In the genomic region with DNA sequence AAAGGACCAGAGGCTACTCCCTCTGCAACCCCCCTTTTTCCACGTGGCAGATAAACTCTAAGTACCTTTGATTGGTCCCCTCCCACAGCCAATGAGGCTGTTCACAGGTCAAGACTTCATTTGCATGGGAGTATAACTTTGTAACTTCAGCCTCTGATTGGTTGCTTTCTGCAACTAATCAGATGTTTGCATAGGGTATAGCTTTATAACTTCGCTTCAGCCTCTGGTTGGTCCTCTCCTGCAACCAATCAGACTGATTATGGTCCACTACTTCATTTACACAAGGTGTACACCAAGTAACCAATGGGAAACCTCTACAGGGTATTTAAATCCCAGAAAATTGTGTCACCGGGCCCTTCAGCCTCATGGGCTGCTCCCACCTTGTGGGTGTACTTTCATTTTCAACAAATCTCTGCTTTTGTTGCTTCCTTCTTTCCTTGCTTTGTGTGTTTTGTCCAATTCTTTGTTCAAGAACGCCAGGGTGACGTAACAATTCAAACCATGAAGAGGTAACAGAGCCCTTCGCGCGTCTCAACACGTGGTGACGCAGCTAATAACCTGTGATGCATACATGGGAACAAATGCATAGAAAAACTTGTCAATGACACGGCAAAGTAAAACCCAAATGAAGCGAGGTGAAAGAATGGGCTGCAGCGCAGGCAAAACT, we compare ENCODE assay signal across 1 cellular context.
TF ChIP-seq lines count a peak whose summit lies in the region.

No MANE protein-coding gene starts in this region.

TF ChIP-seq in GM23338, 12 proteins besides CTCF, POLR2A, EP300 and RAD21 (continued from another document):
- TF ChIP-seq ZNF462 (CRISPR knock-in tag; IDR thresholded peaks at IDR 0.05): no peak
- no peak for TF ChIP-seq CREB1 (CRISPR knock-in tag; IDR thresholded peaks at IDR 0.05; ENCODE audit: low read depth)
- TF ChIP-seq, protein P1, sequence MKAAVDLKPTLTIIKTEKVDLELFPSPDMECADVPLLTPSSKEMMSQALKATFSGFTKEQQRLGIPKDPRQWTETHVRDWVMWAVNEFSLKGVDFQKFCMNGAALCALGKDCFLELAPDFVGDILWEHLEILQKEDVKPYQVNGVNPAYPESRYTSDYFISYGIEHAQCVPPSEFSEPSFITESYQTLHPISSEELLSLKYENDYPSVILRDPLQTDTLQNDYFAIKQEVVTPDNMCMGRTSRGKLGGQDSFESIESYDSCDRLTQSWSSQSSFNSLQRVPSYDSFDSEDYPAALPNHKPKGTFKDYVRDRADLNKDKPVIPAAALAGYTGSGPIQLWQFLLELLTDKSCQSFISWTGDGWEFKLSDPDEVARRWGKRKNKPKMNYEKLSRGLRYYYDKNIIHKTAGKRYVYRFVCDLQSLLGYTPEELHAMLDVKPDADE (IDR thresholded peaks at IDR 0.05): no peak
- no peak for TF ChIP-seq JUNB (IDR thresholded peaks at IDR 0.05; ENCODE audit: unreplicated experiment)
- no peak for TF ChIP-seq EZH2phosphoT487 (IDR thresholded peaks at IDR 0.05; ENCODE audit: unreplicated experiment)
- no peak for TF ChIP-seq POLR2AphosphoS5 (IDR thresholded peaks at IDR 0.05; ENCODE audit: low read depth)
- no peak for TF ChIP-seq ZNF114 (CRISPR knock-in tag; IDR thresholded peaks at IDR 0.05)
